9 cellular contexts compared by ENCODE assay signal in genomic region chr16:73064227-73064995, GRCh38. TPM values are rescaled to one million over a fixed set of nuclear protein-coding genes. Genes with fewer than 3 reads are reported as not detected.
DNase-seq lines count a peak whose midpoint lies in the region; ATAC-seq and TF ChIP-seq lines count a peak whose summit lies in the region.
"Had no signal": no experiment of that assay in that cellular context is flagged by ENCODE, and none has a peak within 500 bp of the region (broad histone marks: within the 10 kb centered on the region; RNA-seq: fewer than 3 reads in every experiment).

No MANE protein-coding gene starts in this region.

- H3K27ac ChIP-seq in IMR-90 (ENCODE audit: insufficient read depth, low read length): peak overlapping the region; percentile 28
- no peak overlapping the region for H3K27ac ChIP-seq in mesodermal cell (ENCODE audit: low read depth, low read length, severe bottlenecking)

- H2BK5ac ChIP-seq in IMR-90 (ENCODE audit: low read depth, low read length, poor library complexity, severe bottlenecking): peak overlapping the region; percentile 50

- H2BK15ac ChIP-seq in IMR-90 (ENCODE audit: low read depth, low read length): peak overlapping the region; percentile 39; the same call in 2 of the 3 replicates

- 0 out of 2 replicates have a peak overlapping the region, but pooled peaks have one; percentile 1 for H3K56ac ChIP-seq in IMR-90 (ENCODE audit: extremely low read depth, insufficient read depth, low read length)

- no peak for TF ChIP-seq CTCF in IMR-90 (conservative IDR thresholded peaks at IDR 0.05; ENCODE audit: low read depth, low read length)

- H3K9ac ChIP-seq in IMR-90 (ENCODE audit: low read depth, low read length): peak overlapping the region; percentile 17

- H4K8ac ChIP-seq in IMR-90 (ENCODE audit: low read depth in 2 of 2, low read length in 2 of 2): peak overlapping the region; percentile 45 to 59

- H2BK20ac ChIP-seq in IMR-90 (ENCODE audit: low read depth, low read length): peak overlapping the region; percentile 61

- no peaks in the 10 kb centered on the region for H3K36me3 ChIP-seq in IMR-90 (ENCODE audit: control insufficient read depth, insufficient read depth, low read length)
- no peaks in the 10 kb centered on the region for H3K36me3 ChIP-seq in mesodermal cell (ENCODE audit: control insufficient read depth, insufficient read depth, low read length)

- no peaks in the 10 kb centered on the region for H3K27me3 ChIP-seq in IMR-90 (ENCODE audit: control insufficient read depth, insufficient read depth, low read length)

- H3K4me2 ChIP-seq in IMR-90 (ENCODE audit: low read depth, low read length): peak overlapping the region; percentile 83

- H3K4me3 ChIP-seq in IMR-90 (ENCODE audit: insufficient read depth, low read depth, low read length): peak overlapping the region; percentile 22; the same call in 1 of the 2 replicates
- peak overlapping the region; percentile 9 for H3K4me3 ChIP-seq in mesodermal cell (ENCODE audit: extremely low read depth, insufficient read depth, low read length, poor library complexity, severe bottlenecking)

- in situ Hi-C loops in IMR-90 (cut with MboI; ENCODE audit: low sequenced_read_pairs): loop anchor here (10.0 to 25.0 kb wide), 3 partner anchors 170 to 1223 kb away; partner anchors contain the start of gene PSMD7

- H4K91ac ChIP-seq in IMR-90 (ENCODE audit: insufficient read depth, low read depth, low read length): peak overlapping the region; percentile 68

- H2AK9ac ChIP-seq in IMR-90 (replicated peaks; ENCODE audit: low read depth, low read length, poor library complexity): peak overlapping the region; percentile 63

- peak; percentile 57 for TF ChIP-seq POLR2A in IMR-90 (IDR thresholded peaks at IDR 0.05; ENCODE audit: low read depth, low read length)

- peak; percentile 2; the same call in 1 of the 2 replicates for ATAC-seq in IMR-90 (ENCODE audit: low read depth)
- no peak for ATAC-seq in GM18517 (IDR thresholded peaks at IDR 0.05; ENCODE audit: unreplicated experiment)

- peaks cover 4 to 11% of the 10 kb centered on the region in 2 experiments; a peak in 3 of 4 replicates for H3K79me1 ChIP-seq in IMR-90 (ENCODE audit: low read depth in 1 of 2, low read length in 2 of 2)

- H3K9me1 ChIP-seq in IMR-90 (ENCODE audit: insufficient read depth, low read length): peaks cover 6% of the 10 kb centered on the region; the same call in 1 of the 2 replicates

- no CpG with 5 or more reads among the region's 24 CpGs for WGBS in IMR-90 (ENCODE audit: extremely low coverage in 2 of 2, insufficient read length in 1 of 2), 2 experiments
- 0 to 1% methylated on average over 17 to 19 of the region's 24 CpGs for whole genome bisulfite sequencing in mesodermal cell (ENCODE audit: insufficient coverage in 2 of 2), 2 experiments

- dilution Hi-C loops in IMR-90 (cut with HindIII; ENCODE audit: low sequenced_read_pairs, unreplicated experiment): no loop called here

- no TSS peak for BruUV-seq in IMR-90 (replicated peaks; lab: Mats Ljungman, UMichigan)

- H3K4me1 ChIP-seq in IMR-90 (ENCODE audit: control insufficient read depth, insufficient read depth, low read length): peaks cover 36% of the 10 kb centered on the region
- peaks cover 45% of the 10 kb centered on the region for H3K4me1 ChIP-seq in mesodermal cell (ENCODE audit: control insufficient read depth, insufficient read depth, low read length, poor library complexity, severe bottlenecking)

- H4K5ac ChIP-seq in IMR-90 (ENCODE audit: low read depth, low read length): peak overlapping the region; percentile 52

- peak overlapping the region; percentile 58; the same call in 1 of the 2 replicates for H3K23ac ChIP-seq in IMR-90 (ENCODE audit: low read depth, low read length)

- peak; percentile 65 for DNase-seq in A172 (ENCODE audit: low spot score)
- peak; percentile 78 for DNase-seq in IMR-90
- peak; percentile 37 for DNase-seq in epidermal melanocyte (ENCODE audit: insufficient read length, low spot score)
- DNase-seq in amygdala (lab: John Stamatoyannopoulos, UW): no peak
- DNase-seq in HT-29 (ENCODE audit: low spot score): no peak
- no peak for DNase-seq in NCI-H128 (lab: John Stamatoyannopoulos, UW; ENCODE audit: unreplicated experiment)
- DNase-seq: COR-L47 had no signal

- no peak for TF ChIP-seq RAD21 in IMR-90 (IDR thresholded peaks at IDR 0.05; ENCODE audit: low read length)

- peak overlapping the region; percentile 84 for H2AFZ ChIP-seq in IMR-90 (replicated peaks; ENCODE audit: low read length, poor library complexity)

- H2BK120ac ChIP-seq in IMR-90 (ENCODE audit: low read depth, low read length): peak overlapping the region; percentile 79

- CTCF ChIA-PET in IMR-90 (lab: Yijun Ruan, JAX): interaction anchor here (1.0 kb wide), 1 partner anchor 232 kb away, joined by 3 read pairs; no protein-coding TSS in a partner anchor

- peak overlapping the region; percentile 68 for H3K14ac ChIP-seq in IMR-90 (replicated peaks; ENCODE audit: low read depth, low read length)

- no peaks in the 10 kb centered on the region for H3K9me3 ChIP-seq in IMR-90 (ENCODE audit: control insufficient read depth, insufficient read depth, low read length)
- H3K9me3 ChIP-seq in mesodermal cell (ENCODE audit: control insufficient read depth, low read length): no peaks in the 10 kb centered on the region

- POLR2A ChIA-PET in IMR-90 (lab: Charles Lee; ENCODE audit: unreplicated experiment): interaction anchor here (0.6 kb wide), 1 partner anchor 120 kb away, joined by 3 read pairs; no protein-coding TSS in a partner anchor

- no peaks in the 10 kb centered on the region for H4K20me1 ChIP-seq in IMR-90 (ENCODE audit: insufficient read depth, low read length)

- intact Hi-C loops in IMR-90 (cut with micrococcal nuclease): no loop called here

- H3K4ac ChIP-seq in IMR-90 (ENCODE audit: low read depth, low read length): peak overlapping the region; percentile 62

- H3K18ac ChIP-seq in IMR-90 (ENCODE audit: low read depth, low read length): peak overlapping the region; percentile 79

- peak overlapping the region; percentile 10; the same call in 1 of the 2 replicates for H2AK5ac ChIP-seq in IMR-90 (ENCODE audit: low read depth, low read length)

TF ChIP-seq in IMR-90, 13 proteins besides CTCF, POLR2A, EP300 and RAD21:
- TF ChIP-seq CEBPB (IDR thresholded peaks at IDR 0.05; ENCODE audit: low read depth, low read length): 0 out of 2 replicates have a peak, but pooled peaks have one; percentile 21
- no peak for TF ChIP-seq FOS (IDR thresholded peaks at IDR 0.05; ENCODE audit: low read depth, low read length)
- no peak for TF ChIP-seq MAFK (IDR thresholded peaks at IDR 0.05; ENCODE audit: low read depth, low read length)

RNA-seq across cellular contexts. Expression of gene ZFHX3, which starts 16.5 kb away (rescaled TPM):
- total RNA-seq in A172 (2014; rRNA removed; shearing (Covaris generic)): 2.4 and 2.5 TPM in 2 replicates
- total RNA-seq in IMR-90 (2012; rRNA removed): 1.4 and 2.2 TPM in 2 replicates
- 1.7 and 2.0 TPM in 2 replicates for polyA plus RNA-seq in IMR-90 (2012; rRNA removed)
- polyA plus RNA-seq in IMR-90 (2012; cell fraction: cytosol; rRNA removed): 0.78 and 1.1 TPM in 2 replicates
- 1.9 and 2.8 TPM in 2 replicates for polyA plus RNA-seq in IMR-90 (2012; cell fraction: nucleus; rRNA removed; ENCODE audit: low replicate concordance)
- polyA plus RNA-seq in mesodermal cell (2013, experiment 1 of 2): 5.9 TPM
- 4.4 TPM for polyA plus RNA-seq in mesodermal cell (2013, experiment 2 of 2)
- total RNA-seq in HT-29 (2014; rRNA removed; shearing (Covaris generic)): 2.6 and 3.5 TPM in 2 replicates

Comparison
In these comparisons a context has a peak if more than half of its experiments do, and no peak if none do; other contexts are left out.
1. DNase-seq: peak in A172 (single experiment), IMR-90 (single experiment) and epidermal melanocyte (single experiment); none in amygdala (0 of 56), HT-29 (single experiment) and NCI-H128 (single experiment).